Comparison of ENCODE assay signal across 11 cellular contexts in genomic region chr6:111663232-111663631, GRCh38. TPM values are rescaled to one million over a fixed set of nuclear protein-coding genes. Genes with fewer than 3 reads are reported as not detected.
A peak's percentile ranks its signal among the peaks of the same experiment; 100 is the strongest.
DNase-seq lines count a peak whose midpoint lies in the region; ATAC-seq, FAIRE-seq and TF ChIP-seq lines count a peak whose summit lies in the region.
"Had no signal": no experiment of that assay in that cellular context is flagged by ENCODE, and none has a peak within 500 bp of the region (broad histone marks: within the 10 kb centered on the region; RNA-seq: fewer than 3 reads in every experiment).

No MANE protein-coding gene starts in this region.

- POLR2A ChIA-PET in H1 (lab: Charles Lee; ENCODE audit: partially characterized antibody): interaction anchor here (1.2 kb wide), 1 partner anchor 58 kb away, joined by 3 read pairs; the partner anchor contains the start of gene TRAF3IP2

- no peak overlapping the region for H3K4me3 Mint-ChIP-seq in activated naive CD4-positive, alpha-beta T cell treated with anti-CD3 and anti-CD28 coated beads, Interleukin-2, amount 50 U/mL, for 24 hours

- H2BK120ac ChIP-seq in H1 (replicated peaks; ENCODE audit: low read depth, low read length): no peak overlapping the region

- intact Hi-C loops in upper lobe of right lung (cut with DNase I): no loop called here

- H3K4me1 Mint-ChIP-seq in activated naive CD4-positive, alpha-beta T cell treated with anti-CD3 and anti-CD28 coated beads, Interleukin-2, amount 50 U/mL, for 24 hours: peaks cover 3% of the 10 kb centered on the region

- H3K23ac ChIP-seq in H1 (ENCODE audit: insufficient read length): no peak overlapping the region

- H3K4ac ChIP-seq in H1 (replicated peaks; ENCODE audit: insufficient read length, low read depth, low read length): no peak overlapping the region

- WGBS in H1 (ENCODE audit: extremely low coverage in 1 of 2, insufficient coverage in 1 of 2, insufficient read length in 1 of 2, insufficient replicate concordance in 2 of 2, low coverage in 1 of 2, low lambda C conversion rate in 2 of 2, missing lambda C conversion rate in 1 of 2), 2 experiments: 66% methylated on average over 6 of the region's 6 CpGs; no CpG with 5 or more reads in 1 of the 2 experiments

- H3K27ac ChIP-seq in H1 (ENCODE audit: low read depth, low read length): no peak overlapping the region
- H3K27ac ChIP-seq in muscle layer of duodenum (ENCODE audit: low read length): peak overlapping the region; percentile 22
- peak overlapping the region; percentile 72 for H3K27ac ChIP-seq in upper lobe of right lung
- H3K27ac ChIP-seq: foreskin keratinocyte had no signal

- no peak overlapping the region; the same call in 1 of the 2 replicates for H4K8ac ChIP-seq in H1 (ENCODE audit: extremely low read depth, insufficient read depth, low read length)

- no peaks in the 10 kb centered on the region for H3K79me2 ChIP-seq in H1 (ENCODE audit: control insufficient read depth in 1 of 2, insufficient read depth in 2 of 2, low read length in 2 of 2)

- H3K4me1 ChIP-seq in H1 (replicated peaks in 1 of 4; ENCODE audit: control insufficient read depth in 3 of 4, insufficient read depth in 4 of 4, low read length in 3 of 4) (peaks cover 13 to 33% (median 24%) of the 10 kb centered on the region in 4 experiments), muscle layer of duodenum (ENCODE audit: control insufficient read depth in 1 of 2, insufficient read depth in 2 of 2, low read length in 2 of 2) (peaks cover 35 to 64% of the 10 kb centered on the region in 2 donors), upper lobe of right lung (peaks cover 44% of the 10 kb centered on the region)
- H3K4me1 ChIP-seq: foreskin keratinocyte had no signal

- no peak overlapping the region for H2AK5ac ChIP-seq in H1 (ENCODE audit: low read depth, low read length)

- TF ChIP-seq RAD21 in H1 (IDR thresholded peaks at IDR 0.05 in 1 of 2, conservative IDR thresholded peaks at IDR 0.05 in 1 of 2; ENCODE audit: low read depth in 2 of 2, low read length in 2 of 2): no peak

- no peak overlapping the region for H4K91ac ChIP-seq in H1 (replicated peaks; ENCODE audit: insufficient read length, low read length)

- no peaks in the 10 kb centered on the region for H3K9me3 Mint-ChIP-seq in activated naive CD4-positive, alpha-beta T cell treated with anti-CD3 and anti-CD28 coated beads, Interleukin-2, amount 50 U/mL, for 24 hours

- H3K9me3 ChIP-seq in H1 (ENCODE audit: insufficient read depth in 2 of 2, low read depth in 1 of 2, low read length in 1 of 2) (no peaks in the 10 kb centered on the region), muscle layer of duodenum (ENCODE audit: control insufficient read depth in 1 of 2, low read length in 2 of 2) (no peaks in the 10 kb centered on the region), upper lobe of right lung (no peaks in the 10 kb centered on the region)

- no peaks in the 10 kb centered on the region for H4K20me1 ChIP-seq in H1 (replicated peaks in 1 of 2; ENCODE audit: control insufficient read depth in 1 of 2, insufficient read depth in 2 of 2, low read length in 2 of 2)

- peaks cover 8% of the 10 kb centered on the region; the same call in 1 of the 2 replicates for H3K23me2 ChIP-seq in H1 (ENCODE audit: low read depth, low read length)

- no peak for TF ChIP-seq POLR2A in H1 (IDR thresholded peaks at IDR 0.05; ENCODE audit: control extremely low read depth in 1 of 2, low read depth in 2 of 2, low read length in 2 of 2)

- TF ChIP-seq CTCF in H1 (IDR thresholded peaks at IDR 0.05; ENCODE audit: control extremely low read depth in 1 of 3, insufficient read depth in 1 of 3, low read depth in 1 of 3, low read length in 3 of 3): no peak
- no peak for TF ChIP-seq CTCF in upper lobe of right lung (IDR thresholded peaks at IDR 0.05)
- no peak for TF ChIP-seq CTCF in D721Med (IDR thresholded peaks at IDR 0.05; ENCODE audit: insufficient read depth, missing control alignments)

- H2BK15ac ChIP-seq in H1 (ENCODE audit: low read length): no peak overlapping the region

- ATAC-seq in upper lobe of right lung: peak; percentile 6
- ATAC-seq: foreskin keratinocyte had no signal

- peak overlapping the region; percentile 55 to 58 for H3K4me2 ChIP-seq in H1 (ENCODE audit: insufficient read depth in 1 of 2, low read depth in 2 of 2, low read length in 2 of 2)

- H3K36me3 Mint-ChIP-seq in activated naive CD4-positive, alpha-beta T cell treated with anti-CD3 and anti-CD28 coated beads, Interleukin-2, amount 50 U/mL, for 24 hours: peaks cover 20% of the 10 kb centered on the region

- H3K27me3 Mint-ChIP-seq in activated naive CD4-positive, alpha-beta T cell treated with anti-CD3 and anti-CD28 coated beads, Interleukin-2, amount 50 U/mL, for 24 hours: no peaks in the 10 kb centered on the region

- H3K27ac Mint-ChIP-seq in activated naive CD4-positive, alpha-beta T cell treated with anti-CD3 and anti-CD28 coated beads, Interleukin-2, amount 50 U/mL, for 24 hours: peak overlapping the region; percentile 60

- no peak overlapping the region for H3K14ac ChIP-seq in H1 (ENCODE audit: insufficient read length)

- 0 out of 2 replicates have a peak overlapping the region, but pooled peaks have one; percentile 4 for H2BK12ac ChIP-seq in H1 (ENCODE audit: low read depth, low read length)

- CTCF ChIA-PET in H1 (lab: Charles Lee; ENCODE audit: partially characterized antibody): interaction anchor here (1.0 to 3.4 kb wide), 8 partner anchors 8 to 404 kb away, joined by 3 to 12 read pairs (median 4); a partner anchor contains a TSS

- no peaks in the 10 kb centered on the region for H3K79me1 ChIP-seq in H1 (ENCODE audit: low read depth, low read length)

- no peak for DNase-seq in activated naive CD4-positive, alpha-beta T cell (lab: John Stamatoyannopoulos, UW)
- DNase-seq in H1 (ENCODE audit: low read depth in 1 of 2, low spot score in 2 of 2) (peak in 1 of 2 experiments; percentile 60), upper lobe of right lung (no peak), putamen (ENCODE audit: low spot score) (no peak), D721Med (ENCODE audit: insufficient read length, low spot score) (no peak), KG1 (lab: John Stamatoyannopoulos, UW) (no peak)
- DNase-seq: activated effector memory CD4-positive, alpha-beta T cell treated with Interleukin-2 at 50 U/mL for 16 hours; foreskin keratinocyte; SHP77 treated with DMSO at 0.1 percent for 48 hours had no signal

- FAIRE-seq in H1 (lab: Jason Lieb, UNC): no peak
- no peak for FAIRE-seq in D721Med (lab: Jason Lieb, UNC)

- peak overlapping the region in 1 of 4 experiments; percentile 32; a peak in 1 of 8 replicates for H3K4me3 ChIP-seq in H1 (ENCODE audit: extremely low read depth in 1 of 4, insufficient read depth in 2 of 4, low read depth in 3 of 4, low read length in 4 of 4)
- H3K4me3 ChIP-seq in muscle layer of duodenum (ENCODE audit: low read depth in 1 of 2, low read length in 2 of 2): no peak overlapping the region
- H3K4me3 ChIP-seq in upper lobe of right lung: no peak overlapping the region

- H3K18ac ChIP-seq in H1 (ENCODE audit: extremely low read depth, low read length): no peak overlapping the region

- H3K27me3 ChIP-seq in H1 (replicated peaks in 1 of 4; ENCODE audit: control insufficient read depth in 3 of 4, extremely low read depth in 1 of 4, insufficient read depth in 3 of 4, low read length in 3 of 4) (no peaks in the 10 kb centered on the region), muscle layer of duodenum (ENCODE audit: low read depth, low read length) (no peaks in the 10 kb centered on the region), upper lobe of right lung (no peaks in the 10 kb centered on the region)
- H3K27me3 ChIP-seq: foreskin keratinocyte had no signal

- no peak overlapping the region for H2AFZ ChIP-seq in H1 (ENCODE audit: low read length)

- H3K9ac ChIP-seq in H1 (replicated peaks in 1 of 4; ENCODE audit: extremely low read depth in 1 of 4, low read depth in 3 of 4, low read length in 3 of 4): no peak overlapping the region

- H3K36me3 ChIP-seq in H1 (ENCODE audit: control insufficient read depth in 2 of 4, insufficient read depth in 4 of 4, low read length in 3 of 4) (no peaks in the 10 kb centered on the region), muscle layer of duodenum (ENCODE audit: control insufficient read depth in 1 of 2, insufficient read depth in 2 of 2, low read length in 2 of 2) (peaks cover 0 to 5% of the 10 kb centered on the region in 2 donors), upper lobe of right lung (peaks cover 8% of the 10 kb centered on the region)

- TF ChIP-seq EP300 in H1 (IDR thresholded peaks at IDR 0.05; ENCODE audit: borderline replicate concordance in 1 of 2, low read depth in 2 of 2, low read length in 2 of 2): no peak

- no peak overlapping the region for H2BK20ac ChIP-seq in H1 (ENCODE audit: low read length)

- no peak overlapping the region for H3K56ac ChIP-seq in H1 (replicated peaks; ENCODE audit: insufficient read length, low read depth, low read length)

- H2BK5ac ChIP-seq in H1 (ENCODE audit: low read depth, low read length): 0 out of 2 replicates have a peak overlapping the region, but pooled peaks have one; percentile 0

- no peak overlapping the region for H4K5ac ChIP-seq in H1 (ENCODE audit: insufficient read length, low read depth, low read length)

TF ChIP-seq in H1, 55 proteins besides CTCF, POLR2A, EP300 and RAD21:
- TF ChIP-seq RBBP5 (IDR thresholded peaks at IDR 0.05; ENCODE audit: borderline replicate concordance, low read depth, low read length) (peak; percentile 32; the same call in 1 of the 2 replicates), EGR1 (IDR thresholded peaks at IDR 0.05; ENCODE audit: borderline replicate concordance, low read depth, low read length) (no peak)

RNA-seq across cellular contexts. Expression of gene TRAF3IP2, which starts 57.6 kb away (rescaled TPM):
- total RNA-seq in H1 (2021; fragmentation: NEBNext Ultra II Directional; extraction: Animal tissue kit (Norgen Biotek cat#: 25700)): 20.5 and 20.6 TPM in 2 replicates
- polyA plus RNA-seq in H1 (2011; rRNA removed): 17.4 and 19.7 TPM in 2 replicates
- 18.2 TPM for polyA plus RNA-seq in H1 (2011; cell fraction: cytosol; rRNA removed)
- 24.6 TPM for polyA plus RNA-seq in H1 (2011; cell fraction: nucleus; rRNA removed)
- 17.5 to 19.6 TPM (median 19.0 TPM) in 4 replicates for polyA plus RNA-seq in H1 (2012, experiment 1 of 2)
- 20.9 TPM for polyA plus RNA-seq in H1 (2012, experiment 2 of 2)
- 19.5 TPM for polyA plus RNA-seq in H1 (2013, experiment 1 of 2)
- polyA plus RNA-seq in H1 (2013, experiment 2 of 2): 17.8 TPM
- polyA minus RNA-seq in H1 (2011; rRNA and poly(A)+ RNA removed): 26.8 and 29.8 TPM in 2 replicates
- polyA minus RNA-seq in H1 (2011; cell fraction: cytosol; rRNA and poly(A)+ RNA removed): 12.5 TPM
- 14.3 TPM for polyA minus RNA-seq in H1 (2011; cell fraction: nucleus; rRNA and poly(A)+ RNA removed)
- 32.1 TPM for total RNA-seq in upper lobe of right lung
